22 cellular contexts compared by ENCODE assay signal in genomic region chr22:36929621-36930020, GRCh38. TPM values are rescaled to one million over a fixed set of nuclear protein-coding genes. Genes with fewer than 3 reads are reported as not detected.
"Had no signal": no experiment of that assay in that cellular context is flagged by ENCODE, and none has a peak within 500 bp of the region (broad histone marks: within the 10 kb centered on the region; RNA-seq: fewer than 3 reads in every experiment).

No MANE protein-coding gene starts in this region.

- H3K27me3 Mint-ChIP-seq: activated naive CD8-positive, alpha-beta T cell treated with anti-CD3 and anti-CD28 coated beads, Interleukin-2, amount 10 ng/mL, durations not matched to agents 7 days and 5 days; memory B cell had no signal

- H3K4me3 Mint-ChIP-seq: activated naive CD4-positive, alpha-beta T cell treated with anti-CD3 and anti-CD28 coated beads for 36 hours; activated naive CD8-positive, alpha-beta T cell treated with anti-CD3 and anti-CD28 coated beads, Interleukin-2, amount 10 ng/mL, durations not matched to agents 7 days and 5 days; activated T-cell treated with anti-CD3 and anti-CD28 coated beads, Interleukin-2, amount 50 U/mL, for 72 hours; memory B cell; nephron; T-cell; T-helper 2 cell treated with Interferon-gamma antibody and Interleukin-4, amounts not matched to agents 5 μg/mL and 100 μg/mL, for 36 hours had no signal

- H3K27ac ChIP-seq: coronary artery, gastrocnemius medialis, spleen, upper lobe of right lung, WERI-Rb-1 had no signal

- ATAC-seq: activated T-cell treated with anti-CD3 and anti-CD28 coated beads, Interleukin-2, amount 50 U/mL, for 72 hours; gastrocnemius medialis; left cardiac atrium; stimulated activated naive CD8-positive, alpha-beta T cell treated with anti-CD3 and anti-CD28 coated beads, Interleukin-15, Interleukin-2, amounts not matched to agents 100 U/mL and 50 U/mL, for 24 hours; upper lobe of right lung had no signal

- H3K36me3 Mint-ChIP-seq: activated naive CD8-positive, alpha-beta T cell treated with anti-CD3 and anti-CD28 coated beads, Interleukin-2, amount 10 ng/mL, durations not matched to agents 7 days and 5 days; T-cell had no signal

- DNase-seq: activated CD4-positive, alpha-beta T cell treated with anti-CD3 and anti-CD28 coated beads for 1 hour; activated CD4-positive, alpha-beta T cell treated with anti-CD3 and anti-CD28 coated beads, Interleukin-2, amount 50 U/mL, for 1 hour; activated effector memory CD4-positive, alpha-beta T cell treated with Interleukin-2 at 50 U/mL for 16 hours; activated naive CD4-positive, alpha-beta T cell treated with anti-CD3 and anti-CD28 coated beads for 36 hours; activated naive CD8-positive, alpha-beta T cell treated with anti-CD3 and anti-CD28 coated beads, Interleukin-2, amount 10 ng/mL, durations not matched to agents 7 days and 5 days; activated T-cell treated with anti-CD3 and anti-CD28 coated beads, Interleukin-2, amount 50 U/mL, for 72 hours; amniotic stem cell; esophagus squamous epithelium; gastrocnemius medialis; left cardiac atrium; occipital lobe; spleen; stimulated activated CD4-positive, alpha-beta T cell treated with anti-CD3 and anti-CD28 coated beads, Interleukin-4, amount 100 ng/mL, for 24 hours; stimulated activated naive CD8-positive, alpha-beta T cell treated with anti-CD3 and anti-CD28 coated beads, Interleukin-15, Interleukin-2, amounts not matched to agents 100 U/mL and 50 U/mL, for 24 hours; T-cell; upper lobe of right lung; WERI-Rb-1 had no signal

- H3K4me3 ChIP-seq: coronary artery, esophagus squamous epithelium, gastrocnemius medialis, spleen, upper lobe of right lung had no signal

- H3K9me3 ChIP-seq: esophagus squamous epithelium, gastrocnemius medialis, spleen, upper lobe of right lung had no signal

- H3K4me1 ChIP-seq: gastrocnemius medialis, spleen, upper lobe of right lung had no signal

- H3K27me3 ChIP-seq: spleen, upper lobe of right lung had no signal

- H3K36me3 ChIP-seq: gastrocnemius medialis, WERI-Rb-1 had no signal

- H3K9me3 Mint-ChIP-seq: activated naive CD4-positive, alpha-beta T cell treated with anti-CD3 and anti-CD28 coated beads for 36 hours; activated naive CD8-positive, alpha-beta T cell treated with anti-CD3 and anti-CD28 coated beads, Interleukin-2, amount 10 ng/mL, durations not matched to agents 7 days and 5 days; activated T-cell treated with anti-CD3 and anti-CD28 coated beads, Interleukin-2, amount 50 U/mL, for 72 hours; memory B cell; nephron; T-cell; T-helper 2 cell treated with Interferon-gamma antibody and Interleukin-4, amounts not matched to agents 5 μg/mL and 100 μg/mL, for 36 hours had no signal

- H3K4me1 Mint-ChIP-seq: T-cell had no signal

- H3K27ac Mint-ChIP-seq: activated naive CD4-positive, alpha-beta T cell treated with anti-CD3 and anti-CD28 coated beads for 36 hours; activated naive CD8-positive, alpha-beta T cell treated with anti-CD3 and anti-CD28 coated beads, Interleukin-2, amount 10 ng/mL, durations not matched to agents 7 days and 5 days; activated T-cell treated with anti-CD3 and anti-CD28 coated beads, Interleukin-2, amount 50 U/mL, for 72 hours; memory B cell; T-cell; T-helper 2 cell treated with Interferon-gamma antibody and Interleukin-4, amounts not matched to agents 5 μg/mL and 100 μg/mL, for 36 hours had no signal

RNA-seq across cellular contexts. Expression of gene CSF2RB, which starts 16.2 kb away (rescaled TPM):
- total RNA-seq: bronchial epithelial cell had no signal
